ENCODE assay signal across 13 cellular contexts in genomic region chr11:122229611-122230386, GRCh38.
DNase-seq lines count a peak whose midpoint lies in the region; ATAC-seq, FAIRE-seq and TF ChIP-seq lines count a peak whose summit lies in the region.
"Had no signal": no experiment of that assay in that cellular context is flagged by ENCODE, and none has a peak within 500 bp of the region (broad histone marks: within the 10 kb centered on the region; RNA-seq: fewer than 3 reads in every experiment).

No MANE protein-coding gene starts in this region.

- intact Hi-C loops in cardiac septum (cut with DNase I) = no loop called here
- intact Hi-C loops in endothelial cell of umbilical vein (cut with micrococcal nuclease) = loop anchor here (1.0 to 5.0 kb wide), 10 partner anchors 13 to 937 kb away; partner anchors contain the start of gene SC5D

- ATAC-seq in GM19395 (IDR thresholded peaks at IDR 0.05; ENCODE audit: unreplicated experiment) = no peak

- peak; percentile 57 for TF ChIP-seq POLR2A in endothelial cell of umbilical vein (IDR thresholded peaks at IDR 0.05; ENCODE audit: low read depth, low read length)

- no peaks in the 10 kb centered on the region for H3K9me1 ChIP-seq in endothelial cell of umbilical vein (replicated peaks; ENCODE audit: control insufficient read depth, extremely low read depth, insufficient read depth, low read length)

- FAIRE-seq in endothelial cell of umbilical vein (lab: Jason Lieb, UNC) = peak; percentile 95
- FAIRE-seq in GM19239 (lab: Jason Lieb, UNC) = no peak
- FAIRE-seq: G401.6, TTC549 had no signal

- dilution Hi-C loops in endothelial cell of umbilical vein (cut with MboI; ENCODE audit: extremely low pct_ligation_motif_present, low sequenced_read_pairs) = no loop called here

- H3K27me3 ChIP-seq in cardiac muscle cell = no peaks in the 10 kb centered on the region
- H3K27me3 ChIP-seq in endothelial cell of umbilical vein (ENCODE audit: control insufficient read depth in 2 of 2, insufficient read depth in 2 of 2, low read length in 2 of 2) = no peaks in the 10 kb centered on the region
- H3K27me3 ChIP-seq: stomach had no signal

- DNase-seq in cardiac muscle cell (ENCODE audit: low read depth in 1 of 2, low spot score in 1 of 2) = no peak
- no peak for DNase-seq in cardiac septum (ENCODE audit: low spot score)
- DNase-seq in endothelial cell of umbilical vein (ENCODE audit: low read depth, low spot score) = peak; percentile 89
- DNase-seq in middle frontal gyrus (ENCODE audit: extremely low spot score, low spot score) = peak; percentile 56
- DNase-seq in activated CD4-positive, alpha-beta T cell treated with anti-CD3 and anti-CD28 coated beads for 4 hours = no peak
- no peak for DNase-seq in central memory CD4-positive, alpha-beta T cell
- DNase-seq in GM19239 (ENCODE audit: insufficient read length, low spot score) = no peak
- DNase-seq: foreskin melanocyte; stimulated activated CD4-positive, alpha-beta T cell treated with anti-CD3 and anti-CD28 coated beads, Interleukin-4, amount 100 ng/mL, for 1 hour; stomach had no signal

- H3K9me3 ChIP-seq in cardiac muscle cell (ENCODE audit: low read depth) (no peaks in the 10 kb centered on the region), endothelial cell of umbilical vein (replicated peaks; ENCODE audit: control insufficient read depth, insufficient read depth, low read length) (no peaks in the 10 kb centered on the region)
- H3K9me3 ChIP-seq: stomach had no signal

- H3K4me1 ChIP-seq in cardiac muscle cell (ENCODE audit: low read depth) (no peaks in the 10 kb centered on the region), endothelial cell of umbilical vein (ENCODE audit: control insufficient read depth, extremely low read depth, insufficient read depth, low read length) (peaks cover 23% of the 10 kb centered on the region)

- peak overlapping the region; percentile 76 for H3K4me2 ChIP-seq in endothelial cell of umbilical vein (ENCODE audit: insufficient read depth, low read length)

- no peaks in the 10 kb centered on the region for H3K79me2 ChIP-seq in endothelial cell of umbilical vein (ENCODE audit: control insufficient read depth, insufficient read depth, low read length)

- no peaks in the 10 kb centered on the region for H4K20me1 ChIP-seq in endothelial cell of umbilical vein (replicated peaks; ENCODE audit: control insufficient read depth, extremely low read depth, insufficient read depth, low read length)

- POLR2A ChIA-PET in endothelial cell of umbilical vein (lab: Charles Lee) = interaction anchor here (0.5 kb wide), 1 partner anchor 76 kb away, joined by 5 read pairs; no protein-coding TSS in a partner anchor

- H2AFZ ChIP-seq in endothelial cell of umbilical vein (ENCODE audit: low read depth, low read length) = peak overlapping the region; percentile 56

- no peak for TF ChIP-seq CTCF in cardiac muscle cell (IDR thresholded peaks at IDR 0.05; ENCODE audit: low read depth, low read length)
- TF ChIP-seq CTCF in endothelial cell of umbilical vein (IDR thresholded peaks at IDR 0.05; ENCODE audit: extremely low read depth in 1 of 2, insufficient read depth in 1 of 2, low read depth in 1 of 2, low read length in 2 of 2) = no peak

- peak overlapping the region; percentile 31 for H3K27ac ChIP-seq in cardiac muscle cell
- peak overlapping the region; percentile 88 for H3K27ac ChIP-seq in endothelial cell of umbilical vein (ENCODE audit: insufficient read depth, low read depth, low read length)
- H3K27ac ChIP-seq: stomach had no signal

- no peaks in the 10 kb centered on the region for H3K36me3 ChIP-seq in cardiac muscle cell
- H3K36me3 ChIP-seq in endothelial cell of umbilical vein (ENCODE audit: control insufficient read depth in 2 of 2, extremely low read depth in 1 of 2, insufficient read depth in 2 of 2, low read length in 2 of 2) = no peaks in the 10 kb centered on the region
- H3K36me3 ChIP-seq: stomach had no signal

- peak overlapping the region; percentile 64 for H3K9ac ChIP-seq in endothelial cell of umbilical vein (replicated peaks; ENCODE audit: extremely low read depth, insufficient read depth, low read length)

- CTCF ChIA-PET in endothelial cell of umbilical vein (lab: Charles Lee) = interaction anchor here (0.9 to 2.9 kb wide), 3 partner anchors 14 to 937 kb away, joined by 3 to 12 read pairs (median 4); partner anchors contain the start of gene SC5D

- H3K4me3 ChIP-seq in cardiac muscle cell (no peak overlapping the region), endothelial cell of umbilical vein (replicated peaks in 1 of 3; ENCODE audit: insufficient read depth in 1 of 3, low read depth in 1 of 3, low read length in 3 of 3) (peak overlapping the region in 2 of 3 experiments; percentile 2 to 43)
- H3K4me3 ChIP-seq: stomach had no signal

- BruUV-seq in endothelial cell of umbilical vein (replicated peaks; lab: Mats Ljungman, UMichigan) = TSS peak; percentile 72

TF ChIP-seq in endothelial cell of umbilical vein, 7 proteins besides CTCF, POLR2A, EP300 and RAD21:
- peak; percentile 48 for TF ChIP-seq POLR2AphosphoS5 (IDR thresholded peaks at IDR 0.05; ENCODE audit: insufficient read depth, low read depth, low read length)
- no peak for TF ChIP-seq MAX (IDR thresholded peaks at IDR 0.05; ENCODE audit: insufficient read depth, insufficient read length)

Comparison
In these comparisons a context has a peak if more than half of its experiments do, and no peak if none do; other contexts are left out.
1. DNase-seq: peak in endothelial cell of umbilical vein (single experiment) and middle frontal gyrus (single experiment); none in cardiac muscle cell (0 of 2), cardiac septum (single experiment), activated CD4-positive, alpha-beta T cell treated with anti-CD3 and anti-CD28 coated beads for 4 hours (0 of 2), central memory CD4-positive, alpha-beta T cell (single experiment) and GM19239 (single experiment).